ENCODE assay signal across 16 cellular contexts in the genomic region with DNA sequence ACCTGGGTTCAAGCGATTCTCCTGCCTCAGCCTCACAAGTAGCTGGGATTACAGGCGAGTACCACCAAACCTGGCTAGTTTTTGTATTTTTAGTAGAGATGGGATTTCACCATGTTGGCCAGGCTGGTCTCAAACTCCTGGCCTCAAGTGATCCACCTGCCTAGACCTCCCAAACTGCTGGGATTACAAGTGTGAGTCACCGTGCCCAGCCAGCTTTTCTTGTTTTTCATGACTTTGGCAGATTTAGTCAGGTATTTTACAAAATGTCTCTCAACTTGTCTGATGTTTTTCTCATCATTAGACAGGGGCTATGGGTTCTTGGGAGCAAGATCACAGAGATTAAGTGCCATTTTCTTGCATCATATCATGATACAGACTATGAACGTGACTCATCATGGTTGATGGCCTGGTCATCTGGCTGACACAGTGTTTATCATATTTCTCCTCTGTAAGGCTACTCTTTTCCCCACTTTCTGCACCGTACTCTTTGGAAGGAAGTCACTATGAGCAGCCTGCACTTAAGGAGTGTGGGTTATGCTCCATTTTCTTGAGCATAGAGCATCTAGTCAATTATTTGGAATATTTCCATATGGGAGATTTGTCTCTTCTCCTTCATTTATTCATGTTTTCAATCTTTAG.
A peak's percentile ranks its signal among the peaks of the same experiment; 100 is the strongest.
DNase-seq lines count a peak whose midpoint lies in the region; ATAC-seq and TF ChIP-seq lines count a peak whose summit lies in the region.
"Had no signal": no experiment of that assay in that cellular context is flagged by ENCODE, and none has a peak within 500 bp of the region (broad histone marks: within the 10 kb centered on the region; RNA-seq: fewer than 3 reads in every experiment).

No MANE protein-coding gene starts in this region.

- no peaks in the 10 kb centered on the region for H4K20me1 ChIP-seq in PC-3 (ENCODE audit: low read length)

- peaks cover 35% of the 10 kb centered on the region for H3K4me1 ChIP-seq in PC-3 (ENCODE audit: insufficient read depth, low read length)
- H3K4me1 ChIP-seq: Caco-2, suprapubic skin had no signal

- CTCF ChIA-PET in PC-3 (lab: Charles Lee): no interaction called here

- H3K9me2 ChIP-seq in PC-3 (replicated peaks; ENCODE audit: low read length): no peaks in the 10 kb centered on the region

- ATAC-seq in PC-3 (peak; percentile 98), GM18519 (IDR thresholded peaks at IDR 0.05; ENCODE audit: low FRiP score, unreplicated experiment) (no peak), GM19351 (IDR thresholded peaks at IDR 0.05; ENCODE audit: unreplicated experiment) (no peak)

- no peaks in the 10 kb centered on the region for H3K79me2 ChIP-seq in PC-3 (ENCODE audit: low read length)
- H3K79me2 ChIP-seq: hepatocyte had no signal

- no peak for TF ChIP-seq CTCF in PC-3 (conservative IDR thresholded peaks at IDR 0.05; ENCODE audit: low read depth, low read length)

- H3K36me3 ChIP-seq in PC-3 (ENCODE audit: low read depth, low read length): no peaks in the 10 kb centered on the region
- H3K36me3 ChIP-seq: suprapubic skin had no signal

- no TSS peak for BruUV-seq in PC-3 (replicated peaks; lab: Mats Ljungman, UMichigan)

- H3K4me3 ChIP-seq in PC-3 (ENCODE audit: low read length): no peak overlapping the region
- H3K4me3 ChIP-seq: hepatocyte, suprapubic skin had no signal

- H2AFZ ChIP-seq in PC-3 (ENCODE audit: low read length): no peak overlapping the region; the same call in 1 of the 2 replicates
- H2AFZ ChIP-seq: hepatocyte had no signal

- no peaks in the 10 kb centered on the region for H3K27me3 ChIP-seq in PC-3 (ENCODE audit: low read length)
- H3K27me3 ChIP-seq: hepatocyte had no signal

- H3K27ac ChIP-seq in PC-3 (ENCODE audit: low read length) (peak overlapping the region; percentile 64), epithelial cell of prostate (peak overlapping the region; percentile 39)
- H3K27ac ChIP-seq: hepatocyte, suprapubic skin had no signal

- H3F3A ChIP-seq in PC-3 (ENCODE audit: low read length, unreplicated experiment): peaks cover 7% of the 10 kb centered on the region

- peak; percentile 51 for DNase-seq in GM04504 (ENCODE audit: low read depth)
- peak; percentile 96 for DNase-seq in PC-3
- peak; percentile 34 for DNase-seq in epithelial cell of prostate (ENCODE audit: low read depth, low spot score)
- peak; percentile 59 for DNase-seq in renal cortical epithelial cell (ENCODE audit: low read depth)
- no peak for DNase-seq in stimulated activated CD4-positive, alpha-beta T cell treated with anti-CD3 and anti-CD28 coated beads, Interleukin-2, amount 100 ng/mL, for 48 hours
- no peak for DNase-seq in iPS-NIHi7 (ENCODE audit: extremely low spot score)
- DNase-seq: activated CD4-positive, alpha-beta T cell treated with anti-CD3 and anti-CD28 coated beads for 4 hours; aorta; Caco-2; effector CD4-positive, alpha-beta T cell; NCI-H1092; NCI-H2171 had no signal

- no peak overlapping the region for H3K9ac ChIP-seq in PC-3 (ENCODE audit: low read length)

- intact Hi-C loops in PC-3 (cut with micrococcal nuclease): no loop called here

- POLR2A ChIA-PET in PC-3 (lab: Charles Lee; ENCODE audit: unreplicated experiment): no interaction called here

- H3K4me2 ChIP-seq in PC-3 (ENCODE audit: low read length): peak overlapping the region; percentile 31
- H3K4me2 ChIP-seq: hepatocyte had no signal

- no peaks in the 10 kb centered on the region for H3K9me3 ChIP-seq in PC-3 (ENCODE audit: low read length)
- H3K9me3 ChIP-seq: Caco-2, suprapubic skin had no signal

Comparison
In these comparisons a context has a peak if more than half of its experiments do, and no peak if none do; other contexts are left out.
1. DNase-seq: peak in GM04504 (single experiment), PC-3 (single experiment), epithelial cell of prostate (single experiment) and renal cortical epithelial cell (single experiment); none in stimulated activated CD4-positive, alpha-beta T cell treated with anti-CD3 and anti-CD28 coated beads, Interleukin-2, amount 100 ng/mL, for 48 hours (0 of 2) and iPS-NIHi7 (single experiment).